Comparison of ENCODE assay signal across 2 cellular contexts in genomic region chr7:154873722-154874121, GRCh38.
TF ChIP-seq lines count a peak whose summit lies in the region.

No MANE protein-coding gene starts in this region.

TF ChIP-seq in IMR-90, 13 proteins besides CTCF, POLR2A, EP300 and RAD21:
- TF ChIP-seq CHD1 (IDR thresholded peaks at IDR 0.05; ENCODE audit: low read depth, low read length), result no peak
- TF ChIP-seq RFX5 (IDR thresholded peaks at IDR 0.05; ENCODE audit: low read depth, low read length), result no peak
- no peak for TF ChIP-seq MAZ (IDR thresholded peaks at IDR 0.05; ENCODE audit: borderline replicate concordance, low read depth, low read length)
- TF ChIP-seq, protein P1, sequence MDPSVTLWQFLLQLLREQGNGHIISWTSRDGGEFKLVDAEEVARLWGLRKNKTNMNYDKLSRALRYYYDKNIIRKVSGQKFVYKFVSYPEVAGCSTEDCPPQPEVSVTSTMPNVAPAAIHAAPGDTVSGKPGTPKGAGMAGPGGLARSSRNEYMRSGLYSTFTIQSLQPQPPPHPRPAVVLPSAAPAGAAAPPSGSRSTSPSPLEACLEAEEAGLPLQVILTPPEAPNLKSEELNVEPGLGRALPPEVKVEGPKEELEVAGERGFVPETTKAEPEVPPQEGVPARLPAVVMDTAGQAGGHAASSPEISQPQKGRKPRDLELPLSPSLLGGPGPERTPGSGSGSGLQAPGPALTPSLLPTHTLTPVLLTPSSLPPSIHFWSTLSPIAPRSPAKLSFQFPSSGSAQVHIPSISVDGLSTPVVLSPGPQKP (IDR thresholded peaks at IDR 0.05; ENCODE audit: borderline replicate concordance, low read depth, low read length), result no peak
- TF ChIP-seq MXI1 (IDR thresholded peaks at IDR 0.05; ENCODE audit: borderline replicate concordance, low read depth, low read length), result no peak
- no peak for TF ChIP-seq MAFK (IDR thresholded peaks at IDR 0.05; ENCODE audit: low read depth, low read length)
- TF ChIP-seq CEBPB (IDR thresholded peaks at IDR 0.05; ENCODE audit: low read depth, low read length), result no peak
- no peak for TF ChIP-seq SMC3 (IDR thresholded peaks at IDR 0.05; ENCODE audit: low read depth, low read length)
- no peak for TF ChIP-seq RCOR1 (IDR thresholded peaks at IDR 0.05; ENCODE audit: insufficient replicate concordance, low read length)
- TF ChIP-seq NFE2L2 (IDR thresholded peaks at IDR 0.05; ENCODE audit: low read depth, low read length), result no peak
- no peak for TF ChIP-seq USF2 (IDR thresholded peaks at IDR 0.05; ENCODE audit: low read depth, low read length)
- no peak for TF ChIP-seq FOS (IDR thresholded peaks at IDR 0.05; ENCODE audit: low read depth, low read length)

TF ChIP-seq in H1, 55 proteins besides CTCF, POLR2A, EP300 and RAD21:
- TF ChIP-seq TAF7 (optimal IDR thresholded peaks at IDR 0.05; ENCODE audit: borderline replicate concordance, low read depth, low read length) (no peak), JUN (IDR thresholded peaks at IDR 0.05; ENCODE audit: low read depth, low read length) (no peak), CBX5 (IDR thresholded peaks at IDR 0.05; ENCODE audit: low read depth, low read length) (no peak), TBP (IDR thresholded peaks at IDR 0.05; ENCODE audit: low read depth, low read length) (no peak), TCF12 (IDR thresholded peaks at IDR 0.05; ENCODE audit: low read depth, low read length) (no peak)
- TF ChIP-seq, protein P2, sequence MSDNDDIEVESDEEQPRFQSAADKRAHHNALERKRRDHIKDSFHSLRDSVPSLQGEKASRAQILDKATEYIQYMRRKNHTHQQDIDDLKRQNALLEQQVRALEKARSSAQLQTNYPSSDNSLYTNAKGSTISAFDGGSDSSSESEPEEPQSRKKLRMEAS (IDR thresholded peaks at IDR 0.05), result no peak
